Comparison of ENCODE assay signal across 25 cellular contexts in the genomic region with DNA sequence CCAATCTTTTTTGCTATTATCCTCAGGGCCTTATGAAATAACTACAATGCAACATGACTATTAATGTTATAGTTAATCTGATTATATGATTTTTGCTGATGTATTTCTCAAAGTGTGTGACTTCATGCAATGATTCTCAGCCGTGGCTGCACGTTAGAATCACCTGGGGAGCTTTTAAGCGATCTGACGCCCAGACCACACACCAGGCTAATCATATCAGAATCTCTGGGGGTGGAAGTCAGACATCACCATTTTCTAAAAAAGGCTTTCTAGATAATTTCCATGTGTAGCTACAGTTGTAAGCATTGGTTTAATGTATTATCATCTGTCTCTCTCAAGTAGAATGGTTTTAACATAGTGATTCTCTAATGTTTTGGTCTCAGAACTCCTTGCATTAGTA.
"Had no signal": no experiment of that assay in that cellular context is flagged by ENCODE, and none has a peak within 500 bp of the region (broad histone marks: within the 10 kb centered on the region; RNA-seq: fewer than 3 reads in every experiment).

No MANE protein-coding gene starts in this region.

- H3K9me3 ChIP-seq: gastroesophageal sphincter, psoas muscle, right atrium auricular region, spleen, suprapubic skin, tibial nerve had no signal

- H3K36me3 ChIP-seq: gastroesophageal sphincter, neural progenitor cell, right atrium auricular region, spleen, suprapubic skin, tibial nerve had no signal

- H3K27ac ChIP-seq: gastroesophageal sphincter, neural progenitor cell, parathyroid adenoma, psoas muscle, right atrium auricular region, spleen, suprapubic skin, tibial nerve had no signal

- H3K4me1 ChIP-seq: neural progenitor cell, parathyroid adenoma had no signal

- H3K4me3 ChIP-seq: gastroesophageal sphincter, neural progenitor cell, psoas muscle, right atrium auricular region, spleen, suprapubic skin, tibial nerve had no signal

- H3K4me2 ChIP-seq: neural progenitor cell had no signal

- H3K9ac ChIP-seq: neural progenitor cell, parathyroid adenoma had no signal

- DNase-seq: activated CD4-positive, alpha-beta T cell treated with anti-CD3 and anti-CD28 coated beads for 4 hours; activated CD4-positive, alpha-beta T cell treated with anti-CD3 and anti-CD28 coated beads, Interleukin-2, amount 50 U/mL, for 4 hours; activated CD4-positive, CD25-positive, alpha-beta regulatory T cell; activated CD8-positive, alpha-beta memory T cell treated with anti-CD3 and anti-CD28 coated beads, Interleukin-2, amount 50 U/mL, for 4 hours; activated naive CD8-positive, alpha-beta T cell treated with anti-CD3 and anti-CD28 coated beads, Interleukin-2, amount 50 U/mL, for 24 hours; activated T-cell treated with anti-CD3 and anti-CD28 coated beads, Interleukin-2, amount 50 U/mL, for 48 hours; amygdala; caudate nucleus; cortex of kidney; effector memory CD8-positive, alpha-beta T cell; erythroblast; head of caudate nucleus; hippocampal formation; immature natural killer cell; naive thymus-derived CD8-positive, alpha-beta T cell; occipital lobe; psoas muscle; spleen; stimulated activated CD4-positive, alpha-beta T cell treated with anti-CD3 and anti-CD28 coated beads, Interleukin-2, amount 100 ng/mL, for 48 hours had no signal

- H3K79me2 ChIP-seq: parathyroid adenoma had no signal

- H2AFZ ChIP-seq: neural progenitor cell, parathyroid adenoma had no signal

- ATAC-seq: activated naive CD8-positive, alpha-beta T cell treated with anti-CD3 and anti-CD28 coated beads, Interleukin-2, amount 50 U/mL, for 24 hours; effector memory CD8-positive, alpha-beta T cell; gastroesophageal sphincter; naive thymus-derived CD8-positive, alpha-beta T cell; psoas muscle had no signal

- H3K27me3 ChIP-seq: gastroesophageal sphincter, neural progenitor cell, right atrium auricular region, spleen, suprapubic skin, tibial nerve had no signal
